8 cellular contexts compared by ENCODE assay signal in the genomic region with DNA sequence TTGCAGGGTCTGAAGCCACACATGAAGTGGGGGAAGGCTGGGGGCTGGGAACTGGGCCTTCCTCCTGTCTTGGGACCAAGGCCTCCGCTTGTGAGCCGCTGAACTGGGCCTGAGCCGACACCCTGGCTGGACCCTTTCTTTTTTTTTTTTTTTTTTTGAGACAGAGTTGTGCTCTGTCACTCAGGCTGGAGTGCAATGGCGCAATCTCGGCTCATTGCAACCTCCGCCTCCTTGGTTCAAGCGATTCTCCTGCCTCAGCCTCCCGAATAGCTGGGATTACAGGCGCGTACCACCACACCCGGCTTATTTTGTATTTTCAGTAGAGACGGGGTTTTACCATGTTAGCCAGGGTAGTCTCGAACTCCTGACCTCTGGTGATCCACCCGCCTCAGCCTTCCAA. TPM values are rescaled to one million over a fixed set of nuclear protein-coding genes. Genes with fewer than 3 reads are reported as not detected.
"Had no signal": no experiment of that assay in that cellular context is flagged by ENCODE, and none has a peak within 500 bp of the region (broad histone marks: within the 10 kb centered on the region; RNA-seq: fewer than 3 reads in every experiment).

No MANE protein-coding gene starts in this region.

RNA-seq across cellular contexts. Expression of gene CCDC187, which starts 15.3 kb away (rescaled TPM):
- total RNA-seq: omental fat pad, osteocyte, posterior vena cava, pulmonary artery endothelial cell, right atrium auricular region, smooth muscle cell had no signal
- polyA plus RNA-seq: naive thymus-derived CD4-positive, alpha-beta T cell; neural cell had no signal
